ENCODE assay signal across 8 cellular contexts in genomic region chr12:55717397-55718007, GRCh38.
A peak's percentile ranks its signal among the peaks of the same experiment; 100 is the strongest.
DNase-seq lines count a peak whose midpoint lies in the region; ATAC-seq and TF ChIP-seq lines count a peak whose summit lies in the region.

No MANE protein-coding gene starts in this region.

- H3K4me3 ChIP-seq in GM12865 (ENCODE audit: low read depth, low read length) (peak overlapping the region; percentile 96), OCI-LY1 (ENCODE audit: low read depth, low read length, poor library complexity, severe bottlenecking) (peak overlapping the region; percentile 82), neuron (ENCODE audit: low read length) (peak overlapping the region; percentile 86)
- H3K4me3 ChIP-seq in effector memory CD4-positive, alpha-beta T cell (ENCODE audit: insufficient read depth, low read depth, low read length, poor library complexity, severe bottlenecking) = no peak overlapping the region

- TF ChIP-seq CTCF in GM12865 (IDR thresholded peaks at IDR 0.05; ENCODE audit: insufficient read depth, low read depth, low read length, missing control alignments) (no peak), OCI-LY1 (IDR thresholded peaks at IDR 0.05; ENCODE audit: low read length) (no peak), GM13977 (IDR thresholded peaks at IDR 0.05; ENCODE audit: extremely low read depth, insufficient read depth, missing control alignments) (no peak)

- DNase-seq in GM12865 (ENCODE audit: low read depth) (peak; percentile 24), KG1 (lab: John Stamatoyannopoulos, UW) (no peak), GM13977 (ENCODE audit: low spot score) (no peak)
- no peak for DNase-seq in effector memory CD4-positive, alpha-beta T cell

- in situ Hi-C loops in GM13977 (cut with MboI; ENCODE audit: low pct_unique_long_range_greater_than_20kb, low sequenced_read_pairs, unreplicated experiment) = no loop called here

- H3K27ac ChIP-seq in OCI-LY1 (ENCODE audit: low read depth, low read length, poor library complexity, severe bottlenecking) = peak overlapping the region; percentile 81
- H3K27ac ChIP-seq in effector memory CD4-positive, alpha-beta T cell (ENCODE audit: insufficient read depth, low read length, poor library complexity, severe bottlenecking) = peak overlapping the region; percentile 91

- H3K9me3 ChIP-seq in OCI-LY1 (ENCODE audit: low read length) (no peaks in the 10 kb centered on the region), neuron (ENCODE audit: low read length) (no peaks in the 10 kb centered on the region)
- no peaks in the 10 kb centered on the region for H3K9me3 ChIP-seq in effector memory CD4-positive, alpha-beta T cell (ENCODE audit: control insufficient read depth, low read length)

- H3F3A ChIP-seq in OCI-LY1 (ENCODE audit: insufficient read depth, low read length) = no peaks in the 10 kb centered on the region

- H3K36me3 ChIP-seq in OCI-LY1 (ENCODE audit: insufficient read depth, low read length) (no peaks in the 10 kb centered on the region), neuron (ENCODE audit: insufficient read depth, low read length) (peaks cover 7% of the 10 kb centered on the region)
- peaks cover 16% of the 10 kb centered on the region for H3K36me3 ChIP-seq in effector memory CD4-positive, alpha-beta T cell (ENCODE audit: control insufficient read depth, insufficient read depth, low read length)

- no peaks in the 10 kb centered on the region for H4K20me1 ChIP-seq in OCI-LY1 (ENCODE audit: insufficient read depth, low read length)

- H3K4me2 ChIP-seq in OCI-LY1 (ENCODE audit: low read length) = peak overlapping the region; percentile 97

- H3K4me1 ChIP-seq in OCI-LY1 (ENCODE audit: insufficient read depth, low read length, severe bottlenecking) (peaks cover 31% of the 10 kb centered on the region), neuron (ENCODE audit: insufficient read depth, low read length) (peaks cover 24% of the 10 kb centered on the region)
- peaks cover 21% of the 10 kb centered on the region for H3K4me1 ChIP-seq in effector memory CD4-positive, alpha-beta T cell (ENCODE audit: control insufficient read depth, insufficient read depth, low read length, poor library complexity, severe bottlenecking)

- no peak overlapping the region for H2AFZ ChIP-seq in OCI-LY1 (ENCODE audit: low read length)
- H2AFZ ChIP-seq in neuron (ENCODE audit: low read depth, low read length) = no peak overlapping the region

- no peaks in the 10 kb centered on the region for H3K27me3 ChIP-seq in OCI-LY1 (ENCODE audit: insufficient read depth, low read length)
- H3K27me3 ChIP-seq in effector memory CD4-positive, alpha-beta T cell (replicated peaks; ENCODE audit: control insufficient read depth, insufficient read depth, low read length, poor library complexity, severe bottlenecking) = no peaks in the 10 kb centered on the region
- H3K27me3 ChIP-seq in neuron (ENCODE audit: insufficient read depth, low read length) = no peaks in the 10 kb centered on the region

- no peak for ATAC-seq in HG02759 (IDR thresholded peaks at IDR 0.05; ENCODE audit: unreplicated experiment)
- no peak for ATAC-seq in HG02885 (IDR thresholded peaks at IDR 0.05; ENCODE audit: poor library complexity, unreplicated experiment)

- peak overlapping the region; percentile 82 for H3K9ac ChIP-seq in OCI-LY1 (ENCODE audit: low read length)

- H3K9me2 ChIP-seq in OCI-LY1 (ENCODE audit: low read depth, low read length) = no peaks in the 10 kb centered on the region

- no peaks in the 10 kb centered on the region for H3K79me2 ChIP-seq in OCI-LY1 (ENCODE audit: insufficient read depth, low read length)
